23 cellular contexts compared by ENCODE assay signal in genomic region chr4:72887152-72887551, GRCh38.
A peak's percentile ranks its signal among the peaks of the same experiment; 100 is the strongest.
DNase-seq lines count a peak whose midpoint lies in the region; ATAC-seq, FAIRE-seq and TF ChIP-seq lines count a peak whose summit lies in the region.
"Had no signal": no experiment of that assay in that cellular context is flagged by ENCODE, and none has a peak within 500 bp of the region (broad histone marks: within the 10 kb centered on the region; RNA-seq: fewer than 3 reads in every experiment).

No MANE protein-coding gene starts in this region.

- no peaks in the 10 kb centered on the region for H3K23me2 ChIP-seq in H1 (ENCODE audit: low read depth, low read length)

- no peak for TF ChIP-seq POLR2A in H1 (IDR thresholded peaks at IDR 0.05; ENCODE audit: control extremely low read depth in 1 of 2, low read depth in 2 of 2, low read length in 2 of 2)

- peak; percentile 93 for ATAC-seq in left lobe of liver
- ATAC-seq: A549; CD8-positive, alpha-beta T cell; GM12878 had no signal

- POLR2A ChIA-PET in H1 (lab: Charles Lee; ENCODE audit: partially characterized antibody) = interaction anchor here (0.6 kb wide), 1 partner anchor 553 kb away, joined by 3 read pairs; no protein-coding TSS in a partner anchor
- POLR2A ChIA-PET in activated CD4-positive, alpha-beta T cell treated with anti-CD3 and anti-CD28 coated beads, Interleukin-2, amount 10 ng/mL, durations not matched to agents 7 days and 5 days (lab: Charles Lee) = no interaction called here

- no peaks in the 10 kb centered on the region for H3K36me3 ChIP-seq in HUES48 (ENCODE audit: control insufficient read depth, insufficient read depth, low read length)
- H3K36me3 ChIP-seq in H1 (ENCODE audit: control insufficient read depth in 2 of 4, insufficient read depth in 4 of 4, low read length in 3 of 4) = no peaks in the 10 kb centered on the region
- H3K36me3 ChIP-seq in smooth muscle cell (ENCODE audit: low read depth) = no peaks in the 10 kb centered on the region

- H4K20me1 ChIP-seq in H1 (replicated peaks in 1 of 2; ENCODE audit: control insufficient read depth in 1 of 2, insufficient read depth in 2 of 2, low read length in 2 of 2) = no peaks in the 10 kb centered on the region
- no peaks in the 10 kb centered on the region for H4K20me1 ChIP-seq in smooth muscle cell (ENCODE audit: low read depth)

- peak overlapping the region; percentile 86; the same call in 1 of the 2 replicates for H2AFZ ChIP-seq in H1 (ENCODE audit: low read length)
- peak overlapping the region; percentile 59 for H2AFZ ChIP-seq in smooth muscle cell (ENCODE audit: low read depth)

- no peaks in the 10 kb centered on the region for H3F3A ChIP-seq in smooth muscle cell (ENCODE audit: low read depth)

- no peak overlapping the region for H3K14ac ChIP-seq in H1 (ENCODE audit: insufficient read length)

- no peak for DNase-seq in H1 (ENCODE audit: low read depth in 1 of 2, low spot score in 2 of 2)
- DNase-seq in left lobe of liver (ENCODE audit: low spot score) = no peak
- DNase-seq in smooth muscle cell (lab: John Stamatoyannopoulos, UW; ENCODE audit: unreplicated experiment) = no peak
- no peak for DNase-seq in activated CD4-positive, alpha-beta T cell treated with anti-CD3 and anti-CD28 coated beads, Interleukin-2, amount 10 ng/mL, durations not matched to agents 24 days and 14 days
- no peak for DNase-seq in activated CD4-positive, alpha-beta T cell treated with anti-CD3 and anti-CD28 coated beads, Interleukin-2, amount 10 ng/mL, durations not matched to agents 7 days and 5 days
- DNase-seq in occipital lobe (lab: John Stamatoyannopoulos, UW) = no peak
- DNase-seq: Caco-2; CD8-positive, alpha-beta T cell; GOT3; MM.1S; NCI-H1694; NCI-H2029 treated with DMSO at 0.1 percent for 48 hours; NCI-H446 treated with DMSO at 0.1 percent for 48 hours; NCI-H526 treated with DMSO at 0.1 percent for 48 hours; SIG-M5 had no signal

- no peak for TF ChIP-seq RAD21 in H1 (IDR thresholded peaks at IDR 0.05 in 1 of 2, conservative IDR thresholded peaks at IDR 0.05 in 1 of 2; ENCODE audit: low read depth in 2 of 2, low read length in 2 of 2)

- H2BK12ac ChIP-seq in H1 (ENCODE audit: low read depth, low read length) = no peak overlapping the region

- H4K91ac ChIP-seq in H1 (replicated peaks; ENCODE audit: insufficient read length, low read length) = no peak overlapping the region

- no peak for TF ChIP-seq CTCF in H1 (IDR thresholded peaks at IDR 0.05; ENCODE audit: control extremely low read depth in 1 of 3, insufficient read depth in 1 of 3, low read depth in 1 of 3, low read length in 3 of 3)
- no peak for TF ChIP-seq CTCF in smooth muscle cell (IDR thresholded peaks at IDR 0.05; ENCODE audit: borderline replicate concordance, insufficient read depth, poor library complexity, severe bottlenecking)

- H3K9me3 Mint-ChIP-seq in activated CD4-positive, alpha-beta T cell treated with anti-CD3 and anti-CD28 coated beads, Interleukin-2, amount 10 ng/mL, durations not matched to agents 24 days and 14 days = no peaks in the 10 kb centered on the region
- H3K9me3 Mint-ChIP-seq in activated CD4-positive, alpha-beta T cell treated with anti-CD3 and anti-CD28 coated beads, Interleukin-2, amount 10 ng/mL, durations not matched to agents 7 days and 5 days = no peaks in the 10 kb centered on the region
- H3K9me3 Mint-ChIP-seq: CD8-positive, alpha-beta T cell; IgD-negative memory B cell had no signal

- no peaks in the 10 kb centered on the region for H3K27me3 Mint-ChIP-seq in activated CD4-positive, alpha-beta T cell treated with anti-CD3 and anti-CD28 coated beads, Interleukin-2, amount 10 ng/mL, durations not matched to agents 24 days and 14 days
- H3K27me3 Mint-ChIP-seq in activated CD4-positive, alpha-beta T cell treated with anti-CD3 and anti-CD28 coated beads, Interleukin-2, amount 10 ng/mL, durations not matched to agents 7 days and 5 days = peaks cover under 1% of the 10 kb centered on the region

- H3K9me3 ChIP-seq in HUES48 (ENCODE audit: control insufficient read depth, insufficient read depth, low read length) (peaks cover 5% of the 10 kb centered on the region), H1 (ENCODE audit: insufficient read depth in 2 of 2, low read depth in 1 of 2, low read length in 1 of 2) (peaks cover 7 to 14% of the 10 kb centered on the region in 2 experiments), smooth muscle cell (replicated peaks; ENCODE audit: low read depth) (no peaks in the 10 kb centered on the region)
- H3K9me3 ChIP-seq: A549, Caco-2 had no signal

- no peak overlapping the region; the same call in 1 of the 2 replicates for H2BK5ac ChIP-seq in H1 (ENCODE audit: low read depth, low read length)

- no peak overlapping the region for H2BK15ac ChIP-seq in H1 (ENCODE audit: low read length)

- no peaks in the 10 kb centered on the region for H3K36me3 Mint-ChIP-seq in activated CD4-positive, alpha-beta T cell treated with anti-CD3 and anti-CD28 coated beads, Interleukin-2, amount 10 ng/mL, durations not matched to agents 24 days and 14 days (ENCODE audit: low read depth)
- no peaks in the 10 kb centered on the region for H3K36me3 Mint-ChIP-seq in activated CD4-positive, alpha-beta T cell treated with anti-CD3 and anti-CD28 coated beads, Interleukin-2, amount 10 ng/mL, durations not matched to agents 7 days and 5 days (ENCODE audit: low read depth)
- H3K36me3 Mint-ChIP-seq: CD8-positive, alpha-beta T cell; IgD-negative memory B cell had no signal

- no peak overlapping the region for H3K56ac ChIP-seq in H1 (replicated peaks; ENCODE audit: insufficient read length, low read depth, low read length)

- no peaks in the 10 kb centered on the region for H3K27me3 ChIP-seq in HUES48 (ENCODE audit: control insufficient read depth, insufficient read depth, low read length)
- no peaks in the 10 kb centered on the region; a peak in 1 of 7 replicates for H3K27me3 ChIP-seq in H1 (replicated peaks in 1 of 4; ENCODE audit: control insufficient read depth in 3 of 4, extremely low read depth in 1 of 4, insufficient read depth in 3 of 4, low read length in 3 of 4)
- H3K27me3 ChIP-seq in smooth muscle cell (ENCODE audit: low read depth) = no peaks in the 10 kb centered on the region

- H2BK120ac ChIP-seq in H1 (replicated peaks; ENCODE audit: low read depth, low read length) = no peak overlapping the region

- no peak overlapping the region for H3K18ac ChIP-seq in H1 (ENCODE audit: extremely low read depth, low read length)

- H3K4me1 ChIP-seq in HUES48 (ENCODE audit: control insufficient read depth, insufficient read depth, low read length) (peaks cover 15% of the 10 kb centered on the region), H1 (replicated peaks in 1 of 4; ENCODE audit: control insufficient read depth in 3 of 4, insufficient read depth in 4 of 4, low read length in 3 of 4) (peaks cover 0 to 9% (median 2%) of the 10 kb centered on the region in 4 experiments; a peak in 3 of 7 replicates), smooth muscle cell (ENCODE audit: low read depth) (no peaks in the 10 kb centered on the region)
- H3K4me1 ChIP-seq: A549 had no signal

- no peak overlapping the region for H2BK20ac ChIP-seq in H1 (ENCODE audit: low read length)

- no peak overlapping the region for H3K4me3 Mint-ChIP-seq in activated CD4-positive, alpha-beta T cell treated with anti-CD3 and anti-CD28 coated beads, Interleukin-2, amount 10 ng/mL, durations not matched to agents 24 days and 14 days
- H3K4me3 Mint-ChIP-seq in activated CD4-positive, alpha-beta T cell treated with anti-CD3 and anti-CD28 coated beads, Interleukin-2, amount 10 ng/mL, durations not matched to agents 7 days and 5 days = no peak overlapping the region
- H3K4me3 Mint-ChIP-seq: B cell; CD8-positive, alpha-beta T cell; IgD-negative memory B cell had no signal

- peak overlapping the region; percentile 12 to 44; a peak in 3 of 4 replicates for H3K4me2 ChIP-seq in H1 (ENCODE audit: insufficient read depth in 1 of 2, low read depth in 2 of 2, low read length in 2 of 2)
- H3K4me2 ChIP-seq in smooth muscle cell = no peak overlapping the region
- H3K4me2 ChIP-seq: A549, KMS-11 had no signal

- H3K4me3 ChIP-seq in HUES48 (ENCODE audit: low read depth, low read length) (no peak overlapping the region), H1 (ENCODE audit: extremely low read depth in 1 of 4, insufficient read depth in 2 of 4, low read depth in 3 of 4, low read length in 4 of 4) (peak overlapping the region in 1 of 4 experiments; percentile 32; a peak in 1 of 8 replicates), smooth muscle cell (no peak overlapping the region)
- H3K4me3 ChIP-seq: A549, GM12878, SK-N-MC had no signal

- H3K4ac ChIP-seq in H1 (replicated peaks; ENCODE audit: insufficient read length, low read depth, low read length) = no peak overlapping the region

- H3K79me2 ChIP-seq in H1 (ENCODE audit: control insufficient read depth in 1 of 2, insufficient read depth in 2 of 2, low read length in 2 of 2) = no peaks in the 10 kb centered on the region
- no peaks in the 10 kb centered on the region for H3K79me2 ChIP-seq in smooth muscle cell (ENCODE audit: low read depth)

- intact Hi-C loops in activated CD4-positive, alpha-beta T cell treated with anti-CD3 and anti-CD28 coated beads, Interleukin-2, amount 10 ng/mL, durations not matched to agents 24 days and 14 days (cut with micrococcal nuclease) = no loop called here

- no peak overlapping the region for H3K23ac ChIP-seq in H1 (ENCODE audit: insufficient read length)

- FAIRE-seq in H1 (lab: Jason Lieb, UNC) = peak; percentile 39
- FAIRE-seq: A549, GM12878 had no signal

- 17% methylated on average over 4 of the region's 4 CpGs; no CpG with 5 or more reads in 1 of the 2 experiments for WGBS in H1 (ENCODE audit: extremely low coverage in 1 of 2, insufficient coverage in 1 of 2, insufficient read length in 1 of 2, insufficient replicate concordance in 2 of 2, low coverage in 1 of 2, low lambda C conversion rate in 2 of 2, missing lambda C conversion rate in 1 of 2), 2 experiments
- WGBS in smooth muscle cell (ENCODE audit: low lambda C conversion rate) = 52% methylated on average over 4 of the region's 4 CpGs

- no peak overlapping the region for H2AK5ac ChIP-seq in H1 (ENCODE audit: low read depth, low read length)

- H3K9ac ChIP-seq in HUES48 (ENCODE audit: low read depth, low read length) (0 out of 2 replicates have a peak overlapping the region, but pooled peaks have one; percentile 20), H1 (replicated peaks in 1 of 4; ENCODE audit: extremely low read depth in 1 of 4, low read depth in 3 of 4, low read length in 3 of 4) (no peak overlapping the region), smooth muscle cell (ENCODE audit: low read depth) (no peak overlapping the region)
- H3K9ac ChIP-seq: KMS-11 had no signal

- no peak overlapping the region for H4K8ac ChIP-seq in H1 (ENCODE audit: extremely low read depth, insufficient read depth, low read length)

- no peaks in the 10 kb centered on the region for H3K79me1 ChIP-seq in H1 (ENCODE audit: low read depth, low read length)

- H3K27ac ChIP-seq in HUES48 (ENCODE audit: low read depth, low read length) (no peak overlapping the region), H1 (ENCODE audit: low read depth, low read length) (no peak overlapping the region), smooth muscle cell (ENCODE audit: low read depth) (no peak overlapping the region)
- H3K27ac ChIP-seq: A549, C4-2B, KMS-11, SK-N-MC had no signal

- CTCF ChIA-PET in H1 (lab: Charles Lee; ENCODE audit: partially characterized antibody) = interaction anchor here (0.8 to 2.3 kb wide), 6 partner anchors 10 to 863 kb away, joined by 3 to 7 read pairs (median 3); no protein-coding TSS in a partner anchor
- CTCF ChIA-PET in activated CD4-positive, alpha-beta T cell treated with anti-CD3 and anti-CD28 coated beads, Interleukin-2, amount 10 ng/mL, durations not matched to agents 7 days and 5 days (lab: Charles Lee) = no interaction called here

- no peaks in the 10 kb centered on the region for H3K4me1 Mint-ChIP-seq in activated CD4-positive, alpha-beta T cell treated with anti-CD3 and anti-CD28 coated beads, Interleukin-2, amount 10 ng/mL, durations not matched to agents 24 days and 14 days
- H3K4me1 Mint-ChIP-seq in activated CD4-positive, alpha-beta T cell treated with anti-CD3 and anti-CD28 coated beads, Interleukin-2, amount 10 ng/mL, durations not matched to agents 7 days and 5 days = no peaks in the 10 kb centered on the region
- H3K4me1 Mint-ChIP-seq: B cell, IgD-negative memory B cell had no signal

- H4K5ac ChIP-seq in H1 (ENCODE audit: insufficient read length, low read depth, low read length) = no peak overlapping the region

- no peak overlapping the region for H3K27ac Mint-ChIP-seq in activated CD4-positive, alpha-beta T cell treated with anti-CD3 and anti-CD28 coated beads, Interleukin-2, amount 10 ng/mL, durations not matched to agents 24 days and 14 days
- no peak overlapping the region for H3K27ac Mint-ChIP-seq in activated CD4-positive, alpha-beta T cell treated with anti-CD3 and anti-CD28 coated beads, Interleukin-2, amount 10 ng/mL, durations not matched to agents 7 days and 5 days
- H3K27ac Mint-ChIP-seq: B cell; CD8-positive, alpha-beta T cell; IgD-negative memory B cell had no signal

- TF ChIP-seq EP300 in H1 (IDR thresholded peaks at IDR 0.05; ENCODE audit: borderline replicate concordance in 1 of 2, low read depth in 2 of 2, low read length in 2 of 2) = no peak
